Comparison of ENCODE assay signal across 8 cellular contexts in genomic region chr13:104984296-104984818, GRCh38.
DNase-seq lines count a peak whose midpoint lies in the region; ATAC-seq lines count a peak whose summit lies in the region.

No MANE protein-coding gene starts in this region.

- DNase-seq in SJCRH30 (peak; percentile 79 to 89), cerebellum (ENCODE audit: low spot score) (peak; percentile 55), non-pigmented ciliary epithelial cell (ENCODE audit: low read depth) (peak; percentile 38), NCI-H2196 treated with DMSO at 0.1 percent for 48 hours (lab: John Stamatoyannopoulos, UW; ENCODE audit: unreplicated experiment) (no peak), occipital lobe (lab: John Stamatoyannopoulos, UW) (no peak)

- H3K4me3 ChIP-seq in BLaER1 (peak overlapping the region; percentile 34; the same call in 1 of the 2 replicates), SJCRH30 (peak overlapping the region; percentile 19)

- H3K27ac ChIP-seq in BLaER1 (peak overlapping the region; percentile 67), SJCRH30 (peak overlapping the region; percentile 68)

- H3K4me2 ChIP-seq in BLaER1, result peak overlapping the region; percentile 56

- peak overlapping the region; percentile 16; the same call in 1 of the 2 replicates for H3K9ac ChIP-seq in BLaER1

- peak; percentile 78 for ATAC-seq in GM19035 (IDR thresholded peaks at IDR 0.05; ENCODE audit: unreplicated experiment)
- peak; percentile 83 for ATAC-seq in HG03159 (IDR thresholded peaks at IDR 0.05; ENCODE audit: unreplicated experiment)

- no peaks in the 10 kb centered on the region for H4K20me1 ChIP-seq in BLaER1

- no peaks in the 10 kb centered on the region for H3K9me3 ChIP-seq in BLaER1
- H3K9me3 ChIP-seq in SJCRH30 (replicated peaks), result no peaks in the 10 kb centered on the region

- peaks cover 34% of the 10 kb centered on the region for H3K4me1 ChIP-seq in BLaER1
- H3K4me1 ChIP-seq in SJCRH30, result peaks cover 33% of the 10 kb centered on the region

- H3K36me3 ChIP-seq in BLaER1 (no peaks in the 10 kb centered on the region), SJCRH30 (no peaks in the 10 kb centered on the region)

- no peaks in the 10 kb centered on the region for H3K27me3 ChIP-seq in BLaER1
- H3K27me3 ChIP-seq in SJCRH30, result no peaks in the 10 kb centered on the region

Comparison
In these comparisons a context has a peak if more than half of its experiments do, and no peak if none do; other contexts are left out.
1. DNase-seq: peak in SJCRH30 (2 of 2), cerebellum (single experiment) and non-pigmented ciliary epithelial cell (single experiment); none in NCI-H2196 treated with DMSO at 0.1 percent for 48 hours (single experiment) and occipital lobe (single experiment).